19 cellular contexts compared by ENCODE assay signal in the genomic region with DNA sequence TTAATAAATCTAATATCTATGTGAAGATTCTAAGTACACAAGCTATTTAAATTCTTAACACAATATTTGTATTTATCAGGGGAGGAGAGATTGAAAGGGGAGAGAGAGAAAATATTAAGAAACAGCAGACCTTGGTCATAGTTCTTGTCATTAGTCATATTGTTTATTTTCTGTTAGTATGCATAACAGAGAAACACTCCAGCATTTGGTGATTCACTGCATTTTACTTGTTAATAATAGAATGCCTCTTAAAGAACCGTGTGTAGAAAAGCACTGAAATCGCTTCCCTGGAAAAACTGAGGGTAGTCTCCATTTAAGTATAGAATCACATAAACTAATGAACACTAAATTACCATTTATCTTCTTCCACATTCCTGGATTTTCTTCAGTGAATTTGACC.
DNase-seq lines count a peak whose midpoint lies in the region; ATAC-seq and TF ChIP-seq lines count a peak whose summit lies in the region.
"Had no signal": no experiment of that assay in that cellular context is flagged by ENCODE, and none has a peak within 500 bp of the region (broad histone marks: within the 10 kb centered on the region; RNA-seq: fewer than 3 reads in every experiment).

No MANE protein-coding gene starts in this region.

- WGBS in SK-N-SH (ENCODE audit: low lambda C conversion rate): 5% methylated on average over 2 of the region's 2 CpGs

- POLR2A ChIA-PET in SK-N-SH (lab: Yijun Ruan, JAX): no interaction called here

- in situ Hi-C loops in astrocyte of the cerebellum (cut with HindIII; ENCODE audit: low sequenced_read_pairs): no loop called here

- H3K4me1 ChIP-seq in SK-N-SH (ENCODE audit: control insufficient read depth in 1 of 2, insufficient read depth in 2 of 2, low read depth in 1 of 2, low read length in 1 of 2) (no peaks in the 10 kb centered on the region), skeletal muscle satellite cell (ENCODE audit: control insufficient read depth, insufficient read depth, low read length) (no peaks in the 10 kb centered on the region)
- H3K4me1 ChIP-seq: body of pancreas had no signal

- no peak for ATAC-seq in SK-N-SH treated with all-trans-retinoic acid at 6 μM for 48 hours
- ATAC-seq in HG03097 (IDR thresholded peaks at IDR 0.05; ENCODE audit: low FRiP score, unreplicated experiment): no peak
- ATAC-seq: body of pancreas; GM12878; natural killer cell treated with Interleukin-12 subunit alpha and Interleukin-12 subunit beta and Interleukin-15 and Interleukin-18, amount 100 ng/mL, for 72 hours; stimulated activated naive CD8-positive, alpha-beta T cell treated with anti-CD3 and anti-CD28 coated beads, Interleukin-15, amount 100 ng/mL, for 72 hours had no signal

- H3K4me3 ChIP-seq in SK-N-SH (ENCODE audit: low read depth in 2 of 2, low read length in 1 of 2): peak overlapping the region in 1 of 2 experiments; percentile 16; a peak in 1 of 4 replicates
- no peak overlapping the region for H3K4me3 ChIP-seq in astrocyte of the cerebellum (ENCODE audit: low read depth, low read length)
- H3K4me3 ChIP-seq in foreskin fibroblast (ENCODE audit: low read depth in 1 of 2, low read length in 2 of 2): no peak overlapping the region
- no peak overlapping the region for H3K4me3 ChIP-seq in skeletal muscle satellite cell (ENCODE audit: low read length)
- H3K4me3 ChIP-seq in dorsolateral prefrontal cortex: no peak overlapping the region
- H3K4me3 ChIP-seq: body of pancreas, GM12878, lung had no signal

- no peak overlapping the region for H3K27ac ChIP-seq in SK-N-SH (ENCODE audit: low read depth in 2 of 2, low read length in 1 of 2)
- no peak overlapping the region for H3K27ac ChIP-seq in dorsolateral prefrontal cortex
- H3K27ac ChIP-seq: 22Rv1, body of pancreas had no signal

- no peaks in the 10 kb centered on the region for H3K36me3 ChIP-seq in SK-N-SH (replicated peaks in 1 of 2; ENCODE audit: control insufficient read depth in 1 of 2, insufficient read depth in 2 of 2, low read length in 1 of 2)
- H3K36me3 ChIP-seq in skeletal muscle satellite cell (ENCODE audit: insufficient read depth, low read length): no peaks in the 10 kb centered on the region

- DNase-seq in SK-N-SH (no peak), astrocyte of the cerebellum (ENCODE audit: low read depth) (peak; percentile 13), foreskin fibroblast (peak; percentile 42 to 71), dorsolateral prefrontal cortex (no peak), glomerular visceral epithelial cell (ENCODE audit: extremely low spot score) (no peak)
- DNase-seq: activated CD8-positive, alpha-beta memory T cell treated with anti-CD3 and anti-CD28 coated beads, Interleukin-2, amount 50 U/mL, for 48 hours; body of pancreas; CD4-positive, alpha-beta memory T cell; foreskin melanocyte; NCI-H1694; stimulated activated naive CD8-positive, alpha-beta T cell treated with anti-CD3 and anti-CD28 coated beads, Interleukin-15, amount 100 ng/mL, for 72 hours; T1000 had no signal

- H3K9me2 ChIP-seq in SK-N-SH: no peaks in the 10 kb centered on the region

- H3K9me3 ChIP-seq in SK-N-SH (no peaks in the 10 kb centered on the region; the same call in 1 of the 2 replicates), skeletal muscle satellite cell (replicated peaks; ENCODE audit: low read length) (no peaks in the 10 kb centered on the region)
- H3K9me3 ChIP-seq: body of pancreas had no signal

- no peaks in the 10 kb centered on the region for H4K20me1 ChIP-seq in SK-N-SH (ENCODE audit: insufficient read depth)

- H3K27me3 ChIP-seq in SK-N-SH (ENCODE audit: insufficient read depth): no peaks in the 10 kb centered on the region
- no peaks in the 10 kb centered on the region for H3K27me3 ChIP-seq in skeletal muscle satellite cell (ENCODE audit: control insufficient read depth, insufficient read depth, low read length)
- H3K27me3 ChIP-seq in dorsolateral prefrontal cortex: peaks cover 0 to 4% (median 0%) of the 10 kb centered on the region in 45 donors
- H3K27me3 ChIP-seq: body of pancreas had no signal

- no peaks in the 10 kb centered on the region for H3K79me2 ChIP-seq in SK-N-SH (ENCODE audit: insufficient read depth)

- TF ChIP-seq RAD21 in SK-N-SH (IDR thresholded peaks at IDR 0.05; ENCODE audit: low read length): no peak

- no peak for TF ChIP-seq EP300 in SK-N-SH (IDR thresholded peaks at IDR 0.05; ENCODE audit: borderline replicate concordance in 1 of 2, low read depth in 1 of 2, low read length in 1 of 2)

- H3K4me2 ChIP-seq in SK-N-SH: no peak overlapping the region
- H3K4me2 ChIP-seq in skeletal muscle satellite cell (ENCODE audit: low read length): peak overlapping the region; percentile 47

- intact Hi-C loops in dorsolateral prefrontal cortex (cut with DNase I): no loop called here

- TF ChIP-seq CTCF in SK-N-SH (IDR thresholded peaks at IDR 0.05): no peak
- no peak for TF ChIP-seq CTCF in astrocyte of the cerebellum (IDR thresholded peaks at IDR 0.05; ENCODE audit: low read depth, low read length, missing control alignments)
- no peak for TF ChIP-seq CTCF in foreskin fibroblast (IDR thresholded peaks at IDR 0.05; ENCODE audit: low read depth, low read length)
- no peak for TF ChIP-seq CTCF in dorsolateral prefrontal cortex (IDR thresholded peaks at IDR 0.05 in 54 of 56, conservative IDR thresholded peaks at IDR 0.05 in 2 of 56; ENCODE audit: low read depth in 1 of 56, partially characterized antibody in 56 of 56)

- CTCF ChIA-PET in SK-N-SH (lab: Yijun Ruan, JAX): interaction anchor here (1.3 kb wide), 1 partner anchor 15 kb away, joined by 3 read pairs; no protein-coding TSS in a partner anchor

- no peak overlapping the region for H3K9ac ChIP-seq in SK-N-SH
- H3K9ac ChIP-seq in skeletal muscle satellite cell (ENCODE audit: low read depth, low read length): no peak overlapping the region

- peak overlapping the region; percentile 52; the same call in 1 of the 2 replicates for H2AFZ ChIP-seq in SK-N-SH (ENCODE audit: low read depth)

- no peaks in the 10 kb centered on the region for H3F3A ChIP-seq in SK-N-SH (replicated peaks; ENCODE audit: insufficient read depth)

TF ChIP-seq in SK-N-SH, 30 proteins besides CTCF, POLR2A, EP300 and RAD21 (continues in another document):
- TF ChIP-seq GABPA (IDR thresholded peaks at IDR 0.05; ENCODE audit: low read depth) (no peak), RXRA (IDR thresholded peaks at IDR 0.05; ENCODE audit: borderline replicate concordance, low read depth) (no peak), NFIC (IDR thresholded peaks at IDR 0.05; ENCODE audit: borderline replicate concordance) (no peak), FOSL2 (IDR thresholded peaks at IDR 0.05; ENCODE audit: borderline replicate concordance, low read depth) (no peak), FOXM1 (IDR thresholded peaks at IDR 0.05; ENCODE audit: low read depth) (no peak), RCOR1 (IDR thresholded peaks at IDR 0.05; ENCODE audit: low read length) (no peak), MEF2A (IDR thresholded peaks at IDR 0.05; ENCODE audit: borderline replicate concordance, low read depth) (no peak), EZH2phosphoT487 (IDR thresholded peaks at IDR 0.05; ENCODE audit: borderline replicate concordance, low read depth) (no peak), POLR2AphosphoS5 (IDR thresholded peaks at IDR 0.05; ENCODE audit: low read depth, low read length) (no peak), CHD2 (IDR thresholded peaks at IDR 0.05; ENCODE audit: low read length, partially characterized antibody) (no peak), SMC3 (IDR thresholded peaks at IDR 0.05; ENCODE audit: low read depth, low read length) (no peak)

TF ChIP-seq in SK-N-SH treated with all-trans-retinoic acid at 6 μM for 48 hours, 23 proteins besides CTCF, POLR2A, EP300 and RAD21 (continues in another document):
- TF ChIP-seq ISL1 (CRISPR knock-in tag; IDR thresholded peaks at IDR 0.05) (no peak), ARNTL (CRISPR knock-in tag; IDR thresholded peaks at IDR 0.05; ENCODE audit: borderline replicate concordance, low read depth) (no peak), PPARA (CRISPR knock-in tag; IDR thresholded peaks at IDR 0.05; ENCODE audit: borderline replicate concordance) (no peak), BACH2 (CRISPR knock-in tag; IDR thresholded peaks at IDR 0.05; ENCODE audit: borderline replicate concordance) (no peak), SNAI2 (CRISPR knock-in tag; IDR thresholded peaks at IDR 0.05) (no peak), POU6F1 (CRISPR knock-in tag; IDR thresholded peaks at IDR 0.05; ENCODE audit: borderline replicate concordance, low read depth) (no peak), ZFP3 (CRISPR knock-in tag; IDR thresholded peaks at IDR 0.05) (no peak), PATZ1 (CRISPR knock-in tag; IDR thresholded peaks at IDR 0.05; ENCODE audit: borderline replicate concordance) (no peak), TCF4 (CRISPR knock-in tag; IDR thresholded peaks at IDR 0.05; ENCODE audit: borderline replicate concordance) (no peak)

Comparison
In these comparisons a context has a peak if more than half of its experiments do, and no peak if none do; other contexts are left out.
1. DNase-seq: peak in astrocyte of the cerebellum (single experiment) and foreskin fibroblast (2 of 2); none in SK-N-SH (single experiment), dorsolateral prefrontal cortex (0 of 10) and glomerular visceral epithelial cell (single experiment).